Comparison of ENCODE assay signal across 8 cellular contexts in the genomic region with DNA sequence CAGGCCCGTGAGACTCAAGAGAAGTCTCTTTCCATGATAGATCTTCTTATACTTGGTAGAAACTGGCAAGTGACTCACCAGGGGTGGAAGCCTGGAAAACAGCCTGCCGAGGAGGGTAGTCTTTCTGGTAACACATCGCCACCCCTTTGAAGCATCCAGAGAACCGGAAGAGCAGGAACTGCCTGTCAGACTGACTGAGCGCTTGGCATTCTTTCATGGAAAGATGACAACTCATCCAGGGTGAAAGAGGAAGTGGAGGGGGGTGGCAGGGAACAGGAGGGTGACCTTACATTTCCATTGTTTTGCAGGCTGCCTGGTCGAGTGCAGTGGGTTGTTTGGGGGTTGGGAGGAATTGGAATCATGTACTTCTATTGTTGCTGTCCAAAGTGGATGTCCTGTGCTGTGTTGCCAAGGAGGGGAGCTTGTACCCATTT. TPM values are rescaled to one million over a fixed set of nuclear protein-coding genes. Genes with fewer than 3 reads are reported as not detected.
DNase-seq lines count a peak whose midpoint lies in the region; ATAC-seq and TF ChIP-seq lines count a peak whose summit lies in the region.

No MANE protein-coding gene starts in this region.

- no peaks in the 10 kb centered on the region for H3F3A ChIP-seq in GM23248 (ENCODE audit: insufficient read depth)

- H3K4me3 ChIP-seq in GM23248 = no peak overlapping the region
- H3K4me3 ChIP-seq in mesodermal cell (ENCODE audit: extremely low read depth, insufficient read depth, low read length, poor library complexity, severe bottlenecking) = no peak overlapping the region

- no peaks in the 10 kb centered on the region for H3K9me2 ChIP-seq in GM23248 (ENCODE audit: insufficient read depth)

- H3K27me3 Mint-ChIP-seq in nephron progenitor cell (ENCODE audit: low read depth, poor library complexity) = peaks cover 5% of the 10 kb centered on the region

- no peak overlapping the region for H3K9ac ChIP-seq in GM23248

- H3K4me1 ChIP-seq in GM23248 (ENCODE audit: insufficient read depth) (no peaks in the 10 kb centered on the region), mesodermal cell (ENCODE audit: control insufficient read depth, insufficient read depth, low read length, poor library complexity, severe bottlenecking) (peaks cover 38% of the 10 kb centered on the region)

- H3K4me2 ChIP-seq in GM23248 (ENCODE audit: unreplicated experiment) = no peak overlapping the region

- no peaks in the 10 kb centered on the region for H3K9me3 ChIP-seq in GM23248 (ENCODE audit: low read depth)
- H3K9me3 ChIP-seq in mesodermal cell (ENCODE audit: control insufficient read depth, low read length) = no peaks in the 10 kb centered on the region

- DNase-seq in GM23248 = peak; percentile 35
- peak; percentile 53 for DNase-seq in SW480 (ENCODE audit: low spot score)
- DNase-seq in dermis microvascular lymphatic vessel endothelial cell (ENCODE audit: low read depth in 2 of 2) = peak; percentile 99 to 100
- no peak for DNase-seq in dedifferentiated amniotic fluid mesenchymal stem cell (ENCODE audit: extremely low spot score)
- no peak for DNase-seq in nephron progenitor cell

- H3K4me3 Mint-ChIP-seq in nephron progenitor cell = no peak overlapping the region

- ATAC-seq in HG03457 (IDR thresholded peaks at IDR 0.05; ENCODE audit: unreplicated experiment) (no peak), HG03521 (IDR thresholded peaks at IDR 0.05; ENCODE audit: unreplicated experiment) (no peak)

- peaks cover 6% of the 10 kb centered on the region for H3K4me1 Mint-ChIP-seq in nephron progenitor cell

- no peak overlapping the region for H2AFZ ChIP-seq in GM23248

- no peaks in the 10 kb centered on the region for H3K36me3 Mint-ChIP-seq in nephron progenitor cell (ENCODE audit: low read depth)

- no peak for TF ChIP-seq CTCF in nephron progenitor cell (IDR thresholded peaks at IDR 0.05)

- no peaks in the 10 kb centered on the region; the same call in 1 of the 2 replicates for H3K27me3 ChIP-seq in GM23248 (replicated peaks; ENCODE audit: insufficient read depth)

- H3K79me2 ChIP-seq in GM23248 (ENCODE audit: insufficient read depth) = no peaks in the 10 kb centered on the region

- WGBS in GM23248 (ENCODE audit: low coverage in 1 of 2, low lambda C conversion rate in 2 of 2, missing lambda C conversion rate in 2 of 2), 2 experiments = 28 to 33% methylated on average over 6 of the region's 6 CpGs
- 13 to 51% methylated on average over 3 to 5 of the region's 6 CpGs for WGBS in mesodermal cell (ENCODE audit: insufficient coverage in 2 of 2), 2 experiments

- H3K27ac Mint-ChIP-seq in nephron progenitor cell = no peak overlapping the region

- H3K36me3 ChIP-seq in GM23248 (ENCODE audit: low read depth) (no peaks in the 10 kb centered on the region), mesodermal cell (ENCODE audit: control insufficient read depth, insufficient read depth, low read length) (no peaks in the 10 kb centered on the region)

- H3K27ac ChIP-seq in GM23248 (no peak overlapping the region), mesodermal cell (ENCODE audit: low read depth, low read length, severe bottlenecking) (peak overlapping the region; percentile 89)

- in situ Hi-C loops in GM23248 (cut with MboI) = no loop called here

- H4K20me1 ChIP-seq in GM23248 (ENCODE audit: insufficient read depth) = no peaks in the 10 kb centered on the region

- H3K9me3 Mint-ChIP-seq in nephron progenitor cell = no peaks in the 10 kb centered on the region

RNA-seq across cellular contexts. Expression of a gene that starts 34.5 kb away (rescaled TPM):
- total RNA-seq in GM23248 (2014; rRNA removed; shearing (Covaris generic)) = 2.7 and 3.5 TPM in 2 replicates
- 2.4 and 2.9 TPM in 2 replicates for polyA plus RNA-seq in GM23248 (2016; fragmentation: Nextera tagmentation; extraction: Ambion mirVana)
- total RNA-seq in dermis microvascular lymphatic vessel endothelial cell = 209 and 243 TPM in 2 replicates
- 23.9 TPM for polyA plus RNA-seq in mesodermal cell (2013, experiment 1 of 2)
- polyA plus RNA-seq in mesodermal cell (2013, experiment 2 of 2) = 20.8 TPM

Comparison
In these comparisons a context has a peak if more than half of its experiments do, and no peak if none do; other contexts are left out.
1. DNase-seq: peak in GM23248 (single experiment), SW480 (single experiment) and dermis microvascular lymphatic vessel endothelial cell (2 of 2); none in dedifferentiated amniotic fluid mesenchymal stem cell (single experiment) and nephron progenitor cell (single experiment).
2. RNA of a gene that starts 34.5 kb away (total RNA-seq): 209 to 243 TPM in dermis microvascular lymphatic vessel endothelial cell; 2.7 to 3.5 TPM in GM23248; every median in the first group is over 10 times any median in the second.